1 cellular context compared by ENCODE assay signal in genomic region chr1:8040586-8040985, GRCh38.
TF ChIP-seq lines count a peak whose summit lies in the region.

No MANE protein-coding gene starts in this region.

TF ChIP-seq in HepG2, 621 proteins besides CTCF, POLR2A, EP300 and RAD21 (continued from another document and continues in another):
- TF ChIP-seq, protein P1, sequence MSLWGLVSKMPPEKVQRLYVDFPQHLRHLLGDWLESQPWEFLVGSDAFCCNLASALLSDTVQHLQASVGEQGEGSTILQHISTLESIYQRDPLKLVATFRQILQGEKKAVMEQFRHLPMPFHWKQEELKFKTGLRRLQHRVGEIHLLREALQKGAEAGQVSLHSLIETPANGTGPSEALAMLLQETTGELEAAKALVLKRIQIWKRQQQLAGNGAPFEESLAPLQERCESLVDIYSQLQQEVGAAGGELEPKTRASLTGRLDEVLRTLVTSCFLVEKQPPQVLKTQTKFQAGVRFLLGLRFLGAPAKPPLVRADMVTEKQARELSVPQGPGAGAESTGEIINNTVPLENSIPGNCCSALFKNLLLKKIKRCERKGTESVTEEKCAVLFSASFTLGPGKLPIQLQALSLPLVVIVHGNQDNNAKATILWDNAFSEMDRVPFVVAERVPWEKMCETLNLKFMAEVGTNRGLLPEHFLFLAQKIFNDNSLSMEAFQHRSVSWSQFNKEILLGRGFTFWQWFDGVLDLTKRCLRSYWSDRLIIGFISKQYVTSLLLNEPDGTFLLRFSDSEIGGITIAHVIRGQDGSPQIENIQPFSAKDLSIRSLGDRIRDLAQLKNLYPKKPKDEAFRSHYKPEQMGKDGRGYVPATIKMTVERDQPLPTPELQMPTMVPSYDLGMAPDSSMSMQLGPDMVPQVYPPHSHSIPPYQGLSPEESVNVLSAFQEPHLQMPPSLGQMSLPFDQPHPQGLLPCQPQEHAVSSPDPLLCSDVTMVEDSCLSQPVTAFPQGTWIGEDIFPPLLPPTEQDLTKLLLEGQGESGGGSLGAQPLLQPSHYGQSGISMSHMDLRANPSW (CRISPR knock-in tag; IDR thresholded peaks at IDR 0.05; ENCODE audit: borderline replicate concordance): no peak
- no peak for TF ChIP-seq ELF4 (CRISPR knock-in tag; IDR thresholded peaks at IDR 0.05; ENCODE audit: borderline replicate concordance)
- TF ChIP-seq SOX5 (CRISPR knock-in tag; IDR thresholded peaks at IDR 0.05; ENCODE audit: borderline replicate concordance): peak; percentile 79; the same call in 1 of the 2 replicates
- no peak for TF ChIP-seq HBP1 (CRISPR knock-in tag; IDR thresholded peaks at IDR 0.05; ENCODE audit: low read depth)
- no peak for TF ChIP-seq FOXP1 (IDR thresholded peaks at IDR 0.05)
- peak; percentile 46; the same call in 1 of the 2 replicates for TF ChIP-seq FOXP1 (CRISPR knock-in tag; IDR thresholded peaks at IDR 0.05)
- TF ChIP-seq ZNF775 (CRISPR knock-in tag; IDR thresholded peaks at IDR 0.05; ENCODE audit: borderline replicate concordance): no peak
- peak; percentile 96 for TF ChIP-seq ZNF644 (CRISPR knock-in tag; IDR thresholded peaks at IDR 0.05; ENCODE audit: low read depth)
- peak; percentile 40; the same call in 1 of the 2 replicates for TF ChIP-seq MAFF (IDR thresholded peaks at IDR 0.05; ENCODE audit: low read depth, low read length)
- no peak for TF ChIP-seq MYC (CRISPR knock-in tag; IDR thresholded peaks at IDR 0.05; ENCODE audit: borderline replicate concordance)
- TF ChIP-seq NR2F6 (IDR thresholded peaks at IDR 0.05): no peak
- TF ChIP-seq NR2F6 (CRISPR knock-in tag; IDR thresholded peaks at IDR 0.05): peak; percentile 55; the same call in 1 of the 2 replicates
- no peak for TF ChIP-seq KDM1A (CRISPR knock-in tag; IDR thresholded peaks at IDR 0.05)
- peak; percentile 73 for TF ChIP-seq RARA (CRISPR knock-in tag; IDR thresholded peaks at IDR 0.05)
- peak; percentile 63; the same call in 1 of the 2 replicates for TF ChIP-seq JUNB (CRISPR knock-in tag; IDR thresholded peaks at IDR 0.05; ENCODE audit: borderline replicate concordance)
- TF ChIP-seq RORA (CRISPR knock-in tag; IDR thresholded peaks at IDR 0.05): no peak
- peak in 1 of 2 experiments; percentile 15; a peak in 1 of 4 replicates for TF ChIP-seq ATF4 (CRISPR knock-in tag; IDR thresholded peaks at IDR 0.05)
- peak; percentile 49; the same call in 1 of the 2 replicates for TF ChIP-seq GFI1 (CRISPR knock-in tag; IDR thresholded peaks at IDR 0.05; ENCODE audit: borderline replicate concordance)
- no peak for TF ChIP-seq TRIM24 (CRISPR knock-in tag; IDR thresholded peaks at IDR 0.05)
- TF ChIP-seq GLI4 (CRISPR knock-in tag; IDR thresholded peaks at IDR 0.05; ENCODE audit: borderline replicate concordance): no peak
- TF ChIP-seq, protein P2, sequence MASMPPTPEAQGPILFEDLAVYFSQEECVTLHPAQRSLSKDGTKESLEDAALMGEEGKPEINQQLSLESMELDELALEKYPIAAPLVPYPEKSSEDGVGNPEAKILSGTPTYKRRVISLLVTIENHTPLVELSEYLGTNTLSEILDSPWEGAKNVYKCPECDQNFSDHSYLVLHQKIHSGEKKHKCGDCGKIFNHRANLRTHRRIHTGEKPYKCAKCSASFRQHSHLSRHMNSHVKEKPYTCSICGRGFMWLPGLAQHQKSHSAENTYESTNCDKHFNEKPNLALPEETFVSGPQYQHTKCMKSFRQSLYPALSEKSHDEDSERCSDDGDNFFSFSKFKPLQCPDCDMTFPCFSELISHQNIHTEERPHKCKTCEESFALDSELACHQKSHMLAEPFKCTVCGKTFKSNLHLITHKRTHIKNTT (CRISPR knock-in tag; IDR thresholded peaks at IDR 0.05): no peak
- TF ChIP-seq TCF7 (IDR thresholded peaks at IDR 0.05; ENCODE audit: low read depth): no peak
- TF ChIP-seq MXI1 (IDR thresholded peaks at IDR 0.05; ENCODE audit: borderline replicate concordance, low read depth, low read length): peak; percentile 24; the same call in 1 of the 3 replicates
- TF ChIP-seq ZGPAT (CRISPR knock-in tag; IDR thresholded peaks at IDR 0.05): peak; percentile 43; the same call in 1 of the 2 replicates
- no peak for TF ChIP-seq SYNCRIP (IDR thresholded peaks at IDR 0.05; ENCODE audit: insufficient read depth, low read depth, low read length)
- no peak for TF ChIP-seq ZFAT (CRISPR knock-in tag; conservative IDR thresholded peaks at IDR 0.05)
- TF ChIP-seq ZNF232 (CRISPR knock-in tag; IDR thresholded peaks at IDR 0.05; ENCODE audit: borderline replicate concordance): no peak
- TF ChIP-seq HDAC1 (CRISPR knock-in tag; IDR thresholded peaks at IDR 0.05): 0 out of 2 replicates have a peak, but pooled peaks have one; percentile 38
- no peak for TF ChIP-seq STAG1 (CRISPR knock-in tag; IDR thresholded peaks at IDR 0.05)
- TF ChIP-seq KAT8 (CRISPR knock-in tag; IDR thresholded peaks at IDR 0.05): 0 out of 2 replicates have a peak, but pooled peaks have one; percentile 33
- TF ChIP-seq ZNF614 (CRISPR knock-in tag; IDR thresholded peaks at IDR 0.05; ENCODE audit: borderline replicate concordance): peak; percentile 57; the same call in 1 of the 2 replicates
- no peak for TF ChIP-seq SOX6 (IDR thresholded peaks at IDR 0.05)
- peak; percentile 32; the same call in 1 of the 2 replicates for TF ChIP-seq SOX6 (CRISPR knock-in tag; IDR thresholded peaks at IDR 0.05)
- TF ChIP-seq ZFY (CRISPR knock-in tag; IDR thresholded peaks at IDR 0.05): no peak
- TF ChIP-seq DRAP1 (CRISPR knock-in tag; IDR thresholded peaks at IDR 0.05): 0 out of 2 replicates have a peak, but pooled peaks have one; percentile 27
- TF ChIP-seq TFDP2 (CRISPR knock-in tag; IDR thresholded peaks at IDR 0.05): no peak
- TF ChIP-seq ZC3H4 (CRISPR knock-in tag; IDR thresholded peaks at IDR 0.05; ENCODE audit: borderline replicate concordance): no peak
- TF ChIP-seq NCOA5 (CRISPR knock-in tag; IDR thresholded peaks at IDR 0.05): no peak
- TF ChIP-seq NCOA2 (CRISPR knock-in tag; IDR thresholded peaks at IDR 0.05): peak; percentile 48
- no peak for TF ChIP-seq ZNF468 (CRISPR knock-in tag; IDR thresholded peaks at IDR 0.05)
- peak; percentile 27 for TF ChIP-seq YY1 (IDR thresholded peaks at IDR 0.05; ENCODE audit: insufficient read depth, insufficient replicate concordance, low read depth, low read length)
- TF ChIP-seq PHF5A (CRISPR knock-in tag; IDR thresholded peaks at IDR 0.05; ENCODE audit: low read depth, unreplicated experiment): no peak
- TF ChIP-seq ATRX (CRISPR knock-in tag; IDR thresholded peaks at IDR 0.05; ENCODE audit: borderline replicate concordance): no peak
- peak; percentile 69; the same call in 1 of the 2 replicates for TF ChIP-seq HMG20A (CRISPR knock-in tag; IDR thresholded peaks at IDR 0.05; ENCODE audit: borderline replicate concordance)
- TF ChIP-seq ERF (CRISPR knock-in tag; IDR thresholded peaks at IDR 0.05): peak; percentile 44
- TF ChIP-seq MNT (IDR thresholded peaks at IDR 0.05): no peak
- TF ChIP-seq ZNF891 (CRISPR knock-in tag; IDR thresholded peaks at IDR 0.05): no peak
- no peak for TF ChIP-seq HNRNPK (IDR thresholded peaks at IDR 0.05; ENCODE audit: low read depth, low read length, poor library complexity, severe bottlenecking)
- TF ChIP-seq, protein P3, sequence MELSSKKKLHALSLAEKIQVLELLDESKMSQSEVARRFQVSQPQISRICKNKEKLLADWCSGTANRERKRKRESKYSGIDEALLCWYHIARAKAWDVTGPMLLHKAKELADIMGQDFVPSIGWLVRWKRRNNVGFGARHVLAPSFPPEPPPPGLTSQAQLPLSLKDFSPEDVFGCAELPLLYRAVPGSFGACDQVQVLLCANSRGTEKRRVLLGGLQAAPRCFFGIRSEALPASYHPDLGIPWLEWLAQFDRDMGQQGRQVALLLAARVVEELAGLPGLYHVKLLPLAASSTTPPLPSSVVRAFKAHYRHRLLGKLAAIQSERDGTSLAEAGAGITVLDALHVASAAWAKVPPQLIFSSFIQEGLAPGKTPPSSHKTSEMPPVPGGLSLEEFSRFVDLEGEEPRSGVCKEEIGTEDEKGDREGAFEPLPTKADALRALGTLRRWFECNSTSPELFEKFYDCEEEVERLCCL (CRISPR knock-in tag; IDR thresholded peaks at IDR 0.05; ENCODE audit: borderline replicate concordance): no peak
- no peak for TF ChIP-seq ZNF598 (CRISPR knock-in tag; IDR thresholded peaks at IDR 0.05; ENCODE audit: borderline replicate concordance)
- TF ChIP-seq FOSL2 (CRISPR knock-in tag; IDR thresholded peaks at IDR 0.05): peak; percentile 97
- no peak for TF ChIP-seq ZNF772 (CRISPR knock-in tag; IDR thresholded peaks at IDR 0.05)
- TF ChIP-seq ZKSCAN5 (CRISPR knock-in tag; IDR thresholded peaks at IDR 0.05): no peak
- TF ChIP-seq ZNF589 (CRISPR knock-in tag; conservative IDR thresholded peaks at IDR 0.05): no peak
- no peak for TF ChIP-seq FOXK1 (CRISPR knock-in tag; IDR thresholded peaks at IDR 0.05; ENCODE audit: borderline replicate concordance, low read depth)
- TF ChIP-seq NFE2 (CRISPR knock-in tag; IDR thresholded peaks at IDR 0.05): peak; percentile 86
- TF ChIP-seq CBX2 (IDR thresholded peaks at IDR 0.05; ENCODE audit: low read depth, low read length): no peak
- TF ChIP-seq CBX2 (CRISPR knock-in tag; IDR thresholded peaks at IDR 0.05; ENCODE audit: low read depth): no peak
- TF ChIP-seq PPARG (CRISPR knock-in tag; conservative IDR thresholded peaks at IDR 0.05): peak; percentile 44; the same call in 1 of the 2 replicates
- TF ChIP-seq RNF2 (conservative IDR thresholded peaks at IDR 0.05; ENCODE audit: low read depth): no peak
- no peak for TF ChIP-seq ZNF225 (CRISPR knock-in tag; IDR thresholded peaks at IDR 0.05)
- TF ChIP-seq MEIS2 (CRISPR knock-in tag; IDR thresholded peaks at IDR 0.05): no peak
- peak; percentile 57; the same call in 1 of the 2 replicates for TF ChIP-seq HDAC2 (CRISPR knock-in tag; IDR thresholded peaks at IDR 0.05)
- TF ChIP-seq, protein P4, sequence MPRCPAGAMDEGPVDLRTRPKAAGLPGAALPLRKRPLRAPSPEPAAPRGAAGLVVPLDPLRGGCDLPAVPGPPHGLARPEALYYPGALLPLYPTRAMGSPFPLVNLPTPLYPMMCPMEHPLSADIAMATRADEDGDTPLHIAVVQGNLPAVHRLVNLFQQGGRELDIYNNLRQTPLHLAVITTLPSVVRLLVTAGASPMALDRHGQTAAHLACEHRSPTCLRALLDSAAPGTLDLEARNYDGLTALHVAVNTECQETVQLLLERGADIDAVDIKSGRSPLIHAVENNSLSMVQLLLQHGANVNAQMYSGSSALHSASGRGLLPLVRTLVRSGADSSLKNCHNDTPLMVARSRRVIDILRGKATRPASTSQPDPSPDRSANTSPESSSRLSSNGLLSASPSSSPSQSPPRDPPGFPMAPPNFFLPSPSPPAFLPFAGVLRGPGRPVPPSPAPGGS (CRISPR knock-in tag; IDR thresholded peaks at IDR 0.05): no peak
- TF ChIP-seq NFIC (IDR thresholded peaks at IDR 0.05; ENCODE audit: low read length): peak; percentile 70; the same call in 1 of the 2 replicates
